In the genomic region with DNA sequence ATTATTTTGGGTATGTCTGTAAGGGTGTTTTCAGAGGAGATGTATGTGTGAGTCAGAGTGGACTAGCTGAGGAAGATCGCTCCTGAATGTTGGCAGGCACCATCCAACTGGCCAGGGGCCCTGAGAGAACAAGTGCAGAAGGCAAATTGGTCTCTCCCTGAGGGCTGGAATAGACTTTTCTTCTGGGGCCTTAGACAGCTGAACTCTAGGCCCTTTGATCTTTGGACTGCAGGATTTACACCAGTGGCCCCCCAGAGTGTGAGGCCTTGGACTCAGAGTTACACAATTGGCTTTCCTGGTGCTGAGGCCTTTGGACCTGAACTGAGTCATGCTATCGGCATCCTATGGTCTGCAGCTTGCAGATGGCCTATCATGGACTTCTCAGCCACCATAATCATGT, we compare ENCODE assay signal across 16 cellular contexts.
DNase-seq lines count a peak whose midpoint lies in the region; ATAC-seq and TF ChIP-seq lines count a peak whose summit lies in the region.
"Had no signal": no experiment of that assay in that cellular context is flagged by ENCODE, and none has a peak within 500 bp of the region (broad histone marks: within the 10 kb centered on the region; RNA-seq: fewer than 3 reads in every experiment).

No MANE protein-coding gene starts in this region.

- H3K4me3 ChIP-seq in fibroblast of lung (replicated peaks in 1 of 4; ENCODE audit: control extremely low read depth in 1 of 4, insufficient read depth in 1 of 4, low read depth in 3 of 4, low read length in 4 of 4) (no peak overlapping the region), neural progenitor cell (no peak overlapping the region)
- H3K4me3 ChIP-seq: BLaER1 treated with 17β-estradiol and CSF1 and Interleukin-3, amounts not matched to agents 10 nM and 100 nM; colonic mucosa had no signal

- H3K9me3 Mint-ChIP-seq in neural progenitor cell = no peaks in the 10 kb centered on the region
- no peaks in the 10 kb centered on the region for H3K9me3 Mint-ChIP-seq in natural killer cell treated with Interleukin-12 subunit alpha and Interleukin-12 subunit beta and Interleukin-15 and Interleukin-18, amount 100 ng/mL, for 72 hours
- H3K9me3 Mint-ChIP-seq: mesothelial cell of epicardium had no signal

- peaks cover 3% of the 10 kb centered on the region for H3K27me3 Mint-ChIP-seq in neural progenitor cell (ENCODE audit: insufficient read depth, low read depth)
- peaks cover 3 to 8% of the 10 kb centered on the region in 2 donors for H3K27me3 Mint-ChIP-seq in natural killer cell treated with Interleukin-12 subunit alpha and Interleukin-12 subunit beta and Interleukin-15 and Interleukin-18, amount 100 ng/mL, for 72 hours

- no peak overlapping the region for H3K4me3 Mint-ChIP-seq in neural progenitor cell
- no peak overlapping the region for H3K4me3 Mint-ChIP-seq in natural killer cell treated with Interleukin-12 subunit alpha and Interleukin-12 subunit beta and Interleukin-15 and Interleukin-18, amount 100 ng/mL, for 72 hours
- H3K4me3 Mint-ChIP-seq: mesothelial cell of epicardium had no signal

- peak; percentile 46 for DNase-seq in GM03348 (ENCODE audit: low spot score)
- peak; percentile 27 for DNase-seq in RKO (ENCODE audit: low spot score)
- peak; percentile 59 to 68 for DNase-seq in fibroblast of lung (ENCODE audit: low read depth in 2 of 2)
- DNase-seq in neural progenitor cell (ENCODE audit: low spot score) = no peak
- DNase-seq in dermis blood vessel endothelial cell = no peak
- no peak for DNase-seq in natural killer cell treated with Interleukin-12 subunit alpha and Interleukin-12 subunit beta and Interleukin-15 and Interleukin-18, amount 100 ng/mL, for 72 hours (ENCODE audit: low spot score)
- DNase-seq in COR-L47 (lab: John Stamatoyannopoulos, UW) = no peak
- no peak for DNase-seq in activated CD4-positive, alpha-beta T cell treated with anti-CD3 and anti-CD28 coated beads for 4 hours
- DNase-seq: activated CD4-positive, alpha-beta T cell treated with anti-CD3 and anti-CD28 coated beads for 48 hours; colonic mucosa; glutamatergic neuron; NCI-H1105; NCI-H526; trophoblast cell had no signal

- TF ChIP-seq CTCF in fibroblast of lung (conservative IDR thresholded peaks at IDR 0.05 in 1 of 2, IDR thresholded peaks at IDR 0.05 in 1 of 2; ENCODE audit: low read depth in 1 of 2, low read length in 2 of 2) (no peak), neural progenitor cell (IDR thresholded peaks at IDR 0.05) (no peak)

- H3K27me3 ChIP-seq in fibroblast of lung (ENCODE audit: control insufficient read depth, insufficient read depth, low read length) (no peaks in the 10 kb centered on the region), neural progenitor cell (no peaks in the 10 kb centered on the region)
- H3K27me3 ChIP-seq: BLaER1 treated with 17β-estradiol and CSF1 and Interleukin-3, amounts not matched to agents 10 nM and 100 nM; colonic mucosa had no signal

- peaks cover 26% of the 10 kb centered on the region for H3K4me1 Mint-ChIP-seq in neural progenitor cell
- no peaks in the 10 kb centered on the region for H3K4me1 Mint-ChIP-seq in natural killer cell treated with Interleukin-12 subunit alpha and Interleukin-12 subunit beta and Interleukin-15 and Interleukin-18, amount 100 ng/mL, for 72 hours (ENCODE audit: low read depth in 2 of 2)

- no peaks in the 10 kb centered on the region for H3K4me1 ChIP-seq in fibroblast of lung (ENCODE audit: control insufficient read depth, extremely low read depth, insufficient read depth, low read length)
- peaks cover 8% of the 10 kb centered on the region for H3K4me1 ChIP-seq in neural progenitor cell
- H3K4me1 ChIP-seq: BLaER1 treated with 17β-estradiol and CSF1 and Interleukin-3, amounts not matched to agents 10 nM and 100 nM; colonic mucosa had no signal

- no peak overlapping the region for H3K27ac ChIP-seq in fibroblast of lung (ENCODE audit: insufficient read depth, low read length)
- no peak overlapping the region for H3K27ac ChIP-seq in neural progenitor cell
- H3K27ac ChIP-seq: BLaER1 treated with 17β-estradiol and CSF1 and Interleukin-3, amounts not matched to agents 10 nM and 100 nM; colonic mucosa had no signal

- H3K4me2 ChIP-seq in fibroblast of lung (ENCODE audit: extremely low read depth, insufficient read depth, low read length) (no peak overlapping the region), neural progenitor cell (no peak overlapping the region)
- H3K4me2 ChIP-seq: BLaER1 treated with 17β-estradiol and CSF1 and Interleukin-3, amounts not matched to agents 10 nM and 100 nM had no signal

- no peaks in the 10 kb centered on the region for H3K36me3 ChIP-seq in fibroblast of lung (ENCODE audit: control insufficient read depth, insufficient read depth, low read length)
- no peaks in the 10 kb centered on the region for H3K36me3 ChIP-seq in neural progenitor cell
- H3K36me3 ChIP-seq: BLaER1 treated with 17β-estradiol and CSF1 and Interleukin-3, amounts not matched to agents 10 nM and 100 nM; colonic mucosa had no signal

- H3F3A ChIP-seq in neural progenitor cell (ENCODE audit: low read depth) = peaks cover 4% of the 10 kb centered on the region

- H3K36me3 Mint-ChIP-seq in neural progenitor cell = no peaks in the 10 kb centered on the region
- H3K36me3 Mint-ChIP-seq in natural killer cell treated with Interleukin-12 subunit alpha and Interleukin-12 subunit beta and Interleukin-15 and Interleukin-18, amount 100 ng/mL, for 72 hours = no peaks in the 10 kb centered on the region
- H3K36me3 Mint-ChIP-seq: mesothelial cell of epicardium had no signal

- no peaks in the 10 kb centered on the region for H3K9me3 ChIP-seq in fibroblast of lung (ENCODE audit: control insufficient read depth, insufficient read depth, low read depth, low read length)
- H3K9me3 ChIP-seq in neural progenitor cell (ENCODE audit: low read depth) = no peaks in the 10 kb centered on the region
- H3K9me3 ChIP-seq: colonic mucosa had no signal

- H3K9ac ChIP-seq in fibroblast of lung (ENCODE audit: insufficient read depth, low read length) (no peak overlapping the region), neural progenitor cell (no peak overlapping the region)
- H3K9ac ChIP-seq: BLaER1 treated with 17β-estradiol and CSF1 and Interleukin-3, amounts not matched to agents 10 nM and 100 nM had no signal

- ATAC-seq in natural killer cell treated with Interleukin-12 subunit alpha and Interleukin-12 subunit beta and Interleukin-15 and Interleukin-18, amount 100 ng/mL, for 72 hours = no peak

- H3K27ac Mint-ChIP-seq in neural progenitor cell = peak overlapping the region; percentile 6
- H3K27ac Mint-ChIP-seq in natural killer cell treated with Interleukin-12 subunit alpha and Interleukin-12 subunit beta and Interleukin-15 and Interleukin-18, amount 100 ng/mL, for 72 hours = no peak overlapping the region
- H3K27ac Mint-ChIP-seq: mesothelial cell of epicardium had no signal

- H3K79me2 ChIP-seq in fibroblast of lung (ENCODE audit: control insufficient read depth, insufficient read depth, low read length) = no peaks in the 10 kb centered on the region
- H3K79me2 ChIP-seq in neural progenitor cell (ENCODE audit: low read depth) = no peaks in the 10 kb centered on the region

- H2AFZ ChIP-seq in fibroblast of lung (ENCODE audit: low read length) (no peak overlapping the region), neural progenitor cell (replicated peaks) (no peak overlapping the region)

- no peaks in the 10 kb centered on the region for H4K20me1 ChIP-seq in fibroblast of lung (ENCODE audit: control insufficient read depth, extremely low read depth, insufficient read depth, low read length)
- no peaks in the 10 kb centered on the region for H4K20me1 ChIP-seq in neural progenitor cell (ENCODE audit: low read depth)
- H4K20me1 ChIP-seq: BLaER1 treated with 17β-estradiol and CSF1 and Interleukin-3, amounts not matched to agents 10 nM and 100 nM had no signal

Comparison
In these comparisons a context has a peak if more than half of its experiments do, and no peak if none do; other contexts are left out.
1. DNase-seq: peak in GM03348 (single experiment), RKO (single experiment) and fibroblast of lung (2 of 2); none in neural progenitor cell (single experiment), dermis blood vessel endothelial cell (single experiment), natural killer cell treated with Interleukin-12 subunit alpha and Interleukin-12 subunit beta and Interleukin-15 and Interleukin-18, amount 100 ng/mL, for 72 hours (single experiment), COR-L47 (single experiment) and activated CD4-positive, alpha-beta T cell treated with anti-CD3 and anti-CD28 coated beads for 4 hours (0 of 2).